ENCODE assay signal across 8 cellular contexts in the genomic region with DNA sequence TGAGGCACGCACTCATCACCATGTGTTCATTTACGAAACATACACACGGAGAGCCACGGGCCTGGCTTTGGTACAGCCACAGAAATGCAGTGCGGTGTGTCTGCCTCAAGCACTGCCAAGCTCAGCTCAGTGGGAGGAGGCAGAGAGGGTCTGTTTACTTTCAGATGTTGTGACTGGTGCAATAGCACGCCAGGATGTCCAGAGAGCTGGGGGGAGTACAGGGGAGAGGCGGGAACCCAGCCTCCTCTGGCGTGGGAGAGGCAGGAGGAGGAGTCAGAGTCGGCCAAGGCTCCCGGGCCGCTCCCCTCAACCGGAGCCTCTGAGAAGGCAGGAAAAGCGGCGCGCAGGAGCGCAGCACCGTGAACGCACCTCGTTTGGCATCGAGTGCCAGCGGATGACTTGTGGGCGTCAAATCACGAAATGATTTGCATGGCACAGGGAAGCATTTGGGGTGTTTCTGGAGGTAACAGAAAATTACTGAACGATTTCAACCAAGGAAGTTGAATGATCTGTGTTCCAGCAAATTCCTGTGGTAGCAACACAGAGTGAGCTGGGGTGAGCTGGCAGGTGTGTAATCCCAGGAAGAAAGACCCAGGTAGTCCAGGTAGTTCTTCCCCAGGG.
DNase-seq lines count a peak whose midpoint lies in the region; ATAC-seq, FAIRE-seq and TF ChIP-seq lines count a peak whose summit lies in the region.

No MANE protein-coding gene starts in this region.

- H3K9me3 Mint-ChIP-seq in HFFc6: peaks cover 13% of the 10 kb centered on the region
- H3K9me3 Mint-ChIP-seq in activated CD4-positive, alpha-beta memory T cell treated with anti-CD3 and anti-CD28 coated beads, Interleukin-2, amount 10 ng/mL, durations not matched to agents 7 days and 5 days: no peaks in the 10 kb centered on the region

- ATAC-seq in GM21723 (IDR thresholded peaks at IDR 0.05; ENCODE audit: unreplicated experiment) (no peak), HG03571 (IDR thresholded peaks at IDR 0.05; ENCODE audit: unreplicated experiment) (no peak)

- peaks cover 19% of the 10 kb centered on the region for H3K27me3 Mint-ChIP-seq in HFFc6 (ENCODE audit: insufficient read depth)
- no peaks in the 10 kb centered on the region for H3K27me3 Mint-ChIP-seq in activated CD4-positive, alpha-beta memory T cell treated with anti-CD3 and anti-CD28 coated beads, Interleukin-2, amount 10 ng/mL, durations not matched to agents 7 days and 5 days

- intact Hi-C loops in head of caudate nucleus (cut with DNase I): no loop called here

- no peaks in the 10 kb centered on the region for H3K27me3 ChIP-seq in small intestine (ENCODE audit: control insufficient read depth in 2 of 2, insufficient read depth in 2 of 2, low read length in 2 of 2)

- no peak overlapping the region for H3K27ac ChIP-seq in small intestine (ENCODE audit: low read depth in 1 of 2, low read length in 1 of 2)

- no peak for TF ChIP-seq CTCF in HFFc6 (IDR thresholded peaks at IDR 0.05)

- peak; percentile 89 for DNase-seq in HFFc6
- peak; percentile 64 for DNase-seq in RPMI7951 (ENCODE audit: low read depth)
- DNase-seq in head of caudate nucleus: peak in 41 of 42 donors; percentile 36 to 89 (median 74)
- peak; percentile 3 for DNase-seq in small intestine
- no peak for DNase-seq in stimulated activated CD4-positive, alpha-beta T cell treated with anti-CD3 and anti-CD28 coated beads, Interleukin-2, amount 100 ng/mL, for 24 hours
- DNase-seq in activated CD4-positive, alpha-beta memory T cell treated with anti-CD3 and anti-CD28 coated beads, Interleukin-2, amount 10 ng/mL, durations not matched to agents 7 days and 5 days: no peak

- WGBS in small intestine, 3 donors: 48 to 68% (median 64%) methylated on average over 24 of the region's 24 CpGs

- CTCF ChIA-PET in activated CD4-positive, alpha-beta memory T cell treated with anti-CD3 and anti-CD28 coated beads, Interleukin-2, amount 10 ng/mL, durations not matched to agents 7 days and 5 days (lab: Charles Lee): no interaction called here

- H3K4me1 ChIP-seq in small intestine (ENCODE audit: control insufficient read depth in 2 of 2, insufficient read depth in 1 of 2, low read depth in 1 of 2, low read length in 1 of 2): no peaks in the 10 kb centered on the region

- peaks cover 39% of the 10 kb centered on the region for H3K36me3 Mint-ChIP-seq in HFFc6 (ENCODE audit: low read depth)
- H3K36me3 Mint-ChIP-seq in activated CD4-positive, alpha-beta memory T cell treated with anti-CD3 and anti-CD28 coated beads, Interleukin-2, amount 10 ng/mL, durations not matched to agents 7 days and 5 days (ENCODE audit: low read depth): no peaks in the 10 kb centered on the region

- POLR2A ChIA-PET in activated CD4-positive, alpha-beta memory T cell treated with anti-CD3 and anti-CD28 coated beads, Interleukin-2, amount 10 ng/mL, durations not matched to agents 7 days and 5 days (lab: Charles Lee): no interaction called here

- H3K27ac Mint-ChIP-seq in HFFc6: peak overlapping the region; percentile 53
- H3K27ac Mint-ChIP-seq in activated CD4-positive, alpha-beta memory T cell treated with anti-CD3 and anti-CD28 coated beads, Interleukin-2, amount 10 ng/mL, durations not matched to agents 7 days and 5 days: no peak overlapping the region

- H3K4me3 ChIP-seq in small intestine (ENCODE audit: low read depth in 1 of 2, low read length in 2 of 2): no peak overlapping the region

- no peaks in the 10 kb centered on the region for H3K36me3 ChIP-seq in small intestine (ENCODE audit: control insufficient read depth in 2 of 2, insufficient read depth in 2 of 2, low read length in 2 of 2)

- peaks cover 40% of the 10 kb centered on the region for H3K4me1 Mint-ChIP-seq in HFFc6 (ENCODE audit: low read depth)
- H3K4me1 Mint-ChIP-seq in activated CD4-positive, alpha-beta memory T cell treated with anti-CD3 and anti-CD28 coated beads, Interleukin-2, amount 10 ng/mL, durations not matched to agents 7 days and 5 days: peaks cover 2% of the 10 kb centered on the region

- H3K4me3 Mint-ChIP-seq in HFFc6: peak overlapping the region; percentile 82
- H3K4me3 Mint-ChIP-seq in activated CD4-positive, alpha-beta memory T cell treated with anti-CD3 and anti-CD28 coated beads, Interleukin-2, amount 10 ng/mL, durations not matched to agents 7 days and 5 days: no peak overlapping the region

- no peaks in the 10 kb centered on the region for H3K9me3 ChIP-seq in small intestine (ENCODE audit: control insufficient read depth, low read depth)

- no peak for FAIRE-seq in small intestine (lab: Jason Lieb, UNC)

Comparison
In these comparisons a context has a peak if more than half of its experiments do, and no peak if none do; other contexts are left out.
1. DNase-seq: peak in HFFc6 (single experiment), RPMI7951 (single experiment), head of caudate nucleus (41 of 42) and small intestine (single experiment); none in stimulated activated CD4-positive, alpha-beta T cell treated with anti-CD3 and anti-CD28 coated beads, Interleukin-2, amount 100 ng/mL, for 24 hours (0 of 2) and activated CD4-positive, alpha-beta memory T cell treated with anti-CD3 and anti-CD28 coated beads, Interleukin-2, amount 10 ng/mL, durations not matched to agents 7 days and 5 days (single experiment).